Comparison of ENCODE assay signal across 21 cellular contexts in genomic region chr11:45933846-45934579, GRCh38. TPM values are rescaled to one million over a fixed set of nuclear protein-coding genes. Genes with fewer than 3 reads are reported as not detected.
DNase-seq lines count a peak whose midpoint lies in the region; ATAC-seq, FAIRE-seq and TF ChIP-seq lines count a peak whose summit lies in the region.
"Had no signal": no experiment of that assay in that cellular context is flagged by ENCODE, and none has a peak within 500 bp of the region (broad histone marks: within the 10 kb centered on the region; RNA-seq: fewer than 3 reads in every experiment).

No MANE protein-coding gene starts in this region.

- H4K20me1 ChIP-seq in HepG2 (ENCODE audit: insufficient read depth, low read length) = no peaks in the 10 kb centered on the region

- ATAC-seq in right cardiac atrium (no peak), HepG2 (no peak; the same call in 2 of the 3 replicates), upper lobe of right lung (no peak)
- ATAC-seq: heart left ventricle; PC-3; stimulated activated naive CD8-positive, alpha-beta T cell treated with anti-CD3 and anti-CD28 coated beads, Interleukin-15, Interleukin-2, amounts not matched to agents 100 U/mL and 50 U/mL, for 24 hours had no signal

- no peak for TF ChIP-seq CTCF in HepG2 (CRISPR knock-in tag; IDR thresholded peaks at IDR 0.05)
- TF ChIP-seq CTCF in upper lobe of right lung (IDR thresholded peaks at IDR 0.05) = no peak
- no peak for TF ChIP-seq CTCF in Caco-2 (IDR thresholded peaks at IDR 0.05; ENCODE audit: insufficient read depth in 1 of 2, low read depth in 1 of 2, low read length in 1 of 2, severe bottlenecking in 1 of 2, unreplicated experiment in 1 of 2)

- H3K4me1 Mint-ChIP-seq in Caco-2 (ENCODE audit: low read depth, unreplicated experiment) = no peaks in the 10 kb centered on the region

- no peak overlapping the region for H2AFZ ChIP-seq in HepG2 (ENCODE audit: low read length)
- H2AFZ ChIP-seq: GM23248 had no signal

- FAIRE-seq in HepG2 (lab: Jason Lieb, UNC) = no peak

- no peaks in the 10 kb centered on the region for H3K27me3 Mint-ChIP-seq in Caco-2 (ENCODE audit: insufficient read depth, unreplicated experiment)
- H3K27me3 Mint-ChIP-seq: activated naive CD8-positive, alpha-beta T cell treated with anti-CD3 and anti-CD28 coated beads, Interleukin-2, amount 10 ng/mL, durations not matched to agents 7 days and 5 days; CD4-positive, CD25-positive, alpha-beta regulatory T cell; naive thymus-derived CD4-positive, alpha-beta T cell had no signal

- no peak overlapping the region for H3K9ac ChIP-seq in HepG2 (ENCODE audit: insufficient read depth, low read depth, low read length)
- H3K9ac ChIP-seq: GM23248 had no signal

- H3K27me3 ChIP-seq in right cardiac atrium (ENCODE audit: control insufficient read depth, insufficient read depth) = no peaks in the 10 kb centered on the region
- H3K27me3 ChIP-seq in HepG2 (ENCODE audit: control insufficient read depth in 1 of 2, insufficient read depth in 2 of 2, low read length in 2 of 2) = no peaks in the 10 kb centered on the region
- no peaks in the 10 kb centered on the region for H3K27me3 ChIP-seq in upper lobe of right lung
- H3K27me3 ChIP-seq in Caco-2 (replicated peaks; ENCODE audit: control insufficient read depth, insufficient read depth, low read length) = no peaks in the 10 kb centered on the region
- H3K27me3 ChIP-seq: heart left ventricle, SJSA1 had no signal

- DNase-seq in right cardiac atrium = peak in 2 of 3 donors; percentile 37 to 43
- no peak for DNase-seq in cardiac septum (ENCODE audit: low spot score)
- DNase-seq in HepG2 (ENCODE audit: low spot score) = no peak
- DNase-seq in upper lobe of right lung = peak; percentile 38
- no peak for DNase-seq in stimulated activated CD4-positive, alpha-beta T cell treated with anti-CD3 and anti-CD28 coated beads, Interleukin-4, amount 100 ng/mL, for 4 hours
- no peak for DNase-seq in Caco-2
- DNase-seq: activated CD4-positive, CD25-positive, alpha-beta regulatory T cell treated with anti-CD3 and anti-CD28 coated beads, Interleukin-2, amount 50 U/mL, for 72 hours; activated naive CD8-positive, alpha-beta T cell treated with anti-CD3 and anti-CD28 coated beads, Interleukin-2, amount 10 ng/mL, durations not matched to agents 7 days and 5 days; CD4-positive, CD25-positive, alpha-beta regulatory T cell; GM23248; heart left ventricle; naive thymus-derived CD4-positive, alpha-beta T cell; NCI-H2081 treated with DMSO at 0.1 percent for 48 hours; NCI-H526; PC-3; stimulated activated naive CD8-positive, alpha-beta T cell treated with anti-CD3 and anti-CD28 coated beads, Interleukin-15, Interleukin-2, amounts not matched to agents 100 U/mL and 50 U/mL, for 24 hours had no signal

- H3K27ac ChIP-seq in right cardiac atrium (ENCODE audit: low read length) (no peak overlapping the region), HepG2 (ENCODE audit: extremely low read length, insufficient read depth, low read length) (peak overlapping the region; percentile 42), upper lobe of right lung (no peak overlapping the region)
- H3K27ac ChIP-seq: GM23248, heart left ventricle, SJSA1 had no signal

- BruUV-seq in HepG2 (replicated peaks; lab: Mats Ljungman, UMichigan) (no TSS peak), Caco-2 (replicated peaks; lab: Mats Ljungman, UMichigan) (no TSS peak)

- TF ChIP-seq POLR2A in HepG2 (IDR thresholded peaks at IDR 0.05; ENCODE audit: insufficient read depth in 1 of 2, low read depth in 2 of 2, low read length in 2 of 2) = no peak

- H3K4me3 ChIP-seq in right cardiac atrium (ENCODE audit: low read length) = no peak overlapping the region
- no peak overlapping the region for H3K4me3 ChIP-seq in HepG2 (replicated peaks in 1 of 3; ENCODE audit: insufficient read depth in 1 of 3, low read depth in 2 of 3, low read length in 3 of 3)
- H3K4me3 ChIP-seq in upper lobe of right lung = no peak overlapping the region
- H3K4me3 ChIP-seq in Caco-2 (ENCODE audit: low read depth, low read length) = no peak overlapping the region
- H3K4me3 ChIP-seq: GM23248, heart left ventricle, SJSA1 had no signal

- no peaks in the 10 kb centered on the region for H3K4me1 ChIP-seq in right cardiac atrium (ENCODE audit: control insufficient read depth, insufficient read depth, low read length)
- H3K4me1 ChIP-seq in HepG2 (ENCODE audit: insufficient read depth, low read length) = peaks cover 23% of the 10 kb centered on the region
- H3K4me1 ChIP-seq in upper lobe of right lung = peaks cover 10% of the 10 kb centered on the region
- 0 out of 2 replicates have a peak, but pooled peaks cover 4% of the 10 kb centered on the region for H3K4me1 ChIP-seq in Caco-2
- H3K4me1 ChIP-seq: SJSA1 had no signal

- H3K4me2 ChIP-seq in HepG2 (ENCODE audit: low read depth, low read length) = no peak overlapping the region

- in situ Hi-C loops in HepG2 (cut with HindIII; ENCODE audit: extremely low pct_ligation_motif_present, low pct_unique_long_range_greater_than_20kb) = no loop called here

- TF ChIP-seq RAD21 in HepG2 (CRISPR knock-in tag; IDR thresholded peaks at IDR 0.05) = no peak

- TF ChIP-seq EP300 in HepG2 (IDR thresholded peaks at IDR 0.05; ENCODE audit: low read depth in 2 of 2, low read length in 2 of 2) = no peak
- no peak for TF ChIP-seq EP300 in HepG2 (CRISPR knock-in tag; IDR thresholded peaks at IDR 0.05; ENCODE audit: borderline replicate concordance)

- POLR2A ChIA-PET in HepG2 (lab: Yijun Ruan, JAX) = no interaction called here
- POLR2A ChIA-PET in Caco-2 (lab: Charles Lee) = no interaction called here

- H3K4me3 Mint-ChIP-seq in Caco-2 (ENCODE audit: unreplicated experiment) = no peak overlapping the region
- H3K4me3 Mint-ChIP-seq: activated naive CD8-positive, alpha-beta T cell treated with anti-CD3 and anti-CD28 coated beads, Interleukin-2, amount 10 ng/mL, durations not matched to agents 7 days and 5 days; naive thymus-derived CD4-positive, alpha-beta T cell; T-helper 2 cell treated with Interferon-gamma antibody and Interleukin-4, amounts not matched to agents 5 μg/mL and 100 μg/mL, for 36 hours had no signal

- H3K79me2 ChIP-seq in HepG2 (ENCODE audit: insufficient read depth, low read length) = no peaks in the 10 kb centered on the region

- no peaks in the 10 kb centered on the region for H3K9me3 ChIP-seq in right cardiac atrium (ENCODE audit: control insufficient read depth, low read length)
- H3K9me3 ChIP-seq in HepG2 (ENCODE audit: low read length) = no peaks in the 10 kb centered on the region
- no peaks in the 10 kb centered on the region for H3K9me3 ChIP-seq in upper lobe of right lung
- H3K9me3 ChIP-seq in Caco-2 = no peaks in the 10 kb centered on the region
- H3K9me3 ChIP-seq: heart left ventricle, SJSA1 had no signal

- H3K36me3 Mint-ChIP-seq in Caco-2 (ENCODE audit: insufficient read depth, unreplicated experiment) = peaks cover 25% of the 10 kb centered on the region
- H3K36me3 Mint-ChIP-seq: activated naive CD8-positive, alpha-beta T cell treated with anti-CD3 and anti-CD28 coated beads, Interleukin-2, amount 10 ng/mL, durations not matched to agents 7 days and 5 days had no signal

- WGBS in right cardiac atrium = 92% methylated on average over 21 of the region's 21 CpGs
- 96% methylated on average over 18 of the region's 21 CpGs for WGBS in HepG2 (ENCODE audit: low lambda C conversion rate)

- H3K27ac Mint-ChIP-seq in Caco-2 (ENCODE audit: unreplicated experiment) = no peak overlapping the region
- H3K27ac Mint-ChIP-seq: activated naive CD8-positive, alpha-beta T cell treated with anti-CD3 and anti-CD28 coated beads, Interleukin-2, amount 10 ng/mL, durations not matched to agents 7 days and 5 days; CD4-positive, CD25-positive, alpha-beta regulatory T cell; naive thymus-derived CD4-positive, alpha-beta T cell; T-helper 2 cell treated with Interferon-gamma antibody and Interleukin-4, amounts not matched to agents 5 μg/mL and 100 μg/mL, for 36 hours had no signal

- H3K9me3 Mint-ChIP-seq in Caco-2 (ENCODE audit: unreplicated experiment) = no peaks in the 10 kb centered on the region
- H3K9me3 Mint-ChIP-seq: activated naive CD8-positive, alpha-beta T cell treated with anti-CD3 and anti-CD28 coated beads, Interleukin-2, amount 10 ng/mL, durations not matched to agents 7 days and 5 days; CD4-positive, CD25-positive, alpha-beta regulatory T cell; naive thymus-derived CD4-positive, alpha-beta T cell; T-helper 2 cell treated with Interferon-gamma antibody and Interleukin-4, amounts not matched to agents 5 μg/mL and 100 μg/mL, for 36 hours had no signal

- intact Hi-C loops in right cardiac atrium (cut with DNase I) (no loop called here), cardiac septum (cut with DNase I) (no loop called here), HepG2 (cut with micrococcal nuclease; ENCODE audit: unreplicated experiment) (no loop called here), upper lobe of right lung (cut with DNase I) (no loop called here), Caco-2 (cut with micrococcal nuclease; ENCODE audit: unreplicated experiment) (no loop called here)

- H3K36me3 ChIP-seq in HepG2 (replicated peaks in 1 of 2; ENCODE audit: control insufficient read depth in 1 of 2, insufficient read depth in 2 of 2, low read length in 2 of 2) (peaks cover 9 to 34% of the 10 kb centered on the region in 2 experiments; a peak in 4 of 5 replicates), upper lobe of right lung (peaks cover 66% of the 10 kb centered on the region), Caco-2 (ENCODE audit: control insufficient read depth, insufficient read depth, low read length) (peaks cover 1% of the 10 kb centered on the region; the same call in 1 of the 2 replicates)

- CTCF ChIA-PET in HepG2 (lab: Yijun Ruan, JAX; ENCODE audit: low intra/inter-chr PET ratio, low total read pairs) = no interaction called here
- CTCF ChIA-PET in Caco-2 (lab: Charles Lee) = interaction anchor here (0.7 to 1.1 kb wide), 2 partner anchors 72 to 118 kb away, joined by 3 read pairs; no protein-coding TSS in a partner anchor

RNA-seq across cellular contexts. Expression of gene LARGE2, which starts 11.6 kb away (rescaled TPM):
- total RNA-seq in right cardiac atrium = under 1 TPM in 3 of 4 donors, not detected in 1; 0.18 to 0.48 (median 0.20) TPM
- 0.32 TPM for polyA plus RNA-seq in right cardiac atrium
- not detected for total RNA-seq in cardiac septum
- 10.0 and 21.6 TPM in 2 replicates for total RNA-seq in HepG2 (2016; rRNA removed; fragmentation: Illumina TruSeq; extraction: Trizol)
- total RNA-seq in HepG2 (2016; cell fraction: cytosol; rRNA removed; fragmentation: Illumina TruSeq; extraction: Trizol; ENCODE audit: low read depth) = 14.2 and 19.1 TPM in 2 replicates
- 7.5 and 20.4 TPM in 2 replicates for total RNA-seq in HepG2 (2016; cell fraction: insoluble cytoplasmic fraction; rRNA removed; fragmentation: Illumina TruSeq; extraction: Trizol)
- total RNA-seq in HepG2 (2016; cell fraction: membrane; rRNA removed; fragmentation: Illumina TruSeq; extraction: Trizol) = 31.5 and 38.0 TPM in 2 replicates
- 12.2 and 18.7 TPM in 2 replicates for total RNA-seq in HepG2 (2016; cell fraction: nucleus; rRNA removed; fragmentation: Illumina TruSeq; extraction: Trizol)
- polyA plus RNA-seq in HepG2 (2011; rRNA removed) = 8.5 and 12.5 TPM in 2 replicates
- 6.6 and 10.9 TPM in 2 replicates for polyA plus RNA-seq in HepG2 (2011; cell fraction: cytosol; rRNA removed)
- polyA plus RNA-seq in HepG2 (2011; cell fraction: nucleus; rRNA removed) = 32.4 and 37.4 TPM in 2 replicates
- 9.6 and 9.7 TPM in 2 replicates for polyA plus RNA-seq in HepG2 (2012)
- 20.1 and 23.9 TPM in 2 replicates for polyA plus RNA-seq in HepG2 (2016; cell fraction: cytosol; fragmentation: Illumina TruSeq; extraction: Trizol; ENCODE audit: low read depth)
- 13.5 and 14.3 TPM in 2 replicates for polyA plus RNA-seq in HepG2 (2016; cell fraction: insoluble cytoplasmic fraction; fragmentation: Illumina TruSeq; extraction: Trizol; ENCODE audit: low read depth)
- polyA plus RNA-seq in HepG2 (2016; cell fraction: membrane; fragmentation: Illumina TruSeq; extraction: Trizol; ENCODE audit: low read depth) = 33.6 and 37.3 TPM in 2 replicates
- 50.8 and 52.9 TPM in 2 replicates for polyA plus RNA-seq in HepG2 (2016; cell fraction: nucleus; fragmentation: Illumina TruSeq; extraction: Trizol; ENCODE audit: insufficient read depth, low read depth)
- polyA minus RNA-seq in HepG2 (2011; rRNA and poly(A)+ RNA removed; ENCODE audit: low replicate concordance) = 15.3 TPM in 1 of 2 replicates, not detected in the other
- polyA minus RNA-seq in HepG2 (2011; cell fraction: cytosol; rRNA and poly(A)+ RNA removed) = 2.2 and 5.0 TPM in 2 replicates
- polyA minus RNA-seq in HepG2 (2011; cell fraction: nucleus; rRNA and poly(A)+ RNA removed) = 3.2 and 3.5 TPM in 2 replicates
- total RNA-seq in upper lobe of right lung = 6.0 TPM
- 62.3 and 67.4 TPM in 2 replicates for total RNA-seq in Caco-2 (2022)
- total RNA-seq: A172, GM23248, lung microvascular endothelial cell, pulmonary artery endothelial cell, SJSA1 had no signal
- polyA plus RNA-seq: GM23248 had no signal

RNA-seq across cellular contexts. Expression of gene PEX16, which starts 16.3 kb away (rescaled TPM):
- 10 to 100 TPM; 14.3 to 17.7 (median 15.9) TPM for total RNA-seq in right cardiac atrium
- 16.7 TPM for polyA plus RNA-seq in right cardiac atrium
- 13.0 TPM for total RNA-seq in cardiac septum
- total RNA-seq in HepG2 (2016; rRNA removed; fragmentation: Illumina TruSeq; extraction: Trizol) = 18.6 and 21.8 TPM in 2 replicates
- total RNA-seq in HepG2 (2016; cell fraction: cytosol; rRNA removed; fragmentation: Illumina TruSeq; extraction: Trizol; ENCODE audit: low read depth) = 11.4 and 13.9 TPM in 2 replicates
- total RNA-seq in HepG2 (2016; cell fraction: insoluble cytoplasmic fraction; rRNA removed; fragmentation: Illumina TruSeq; extraction: Trizol) = 14.6 and 24.3 TPM in 2 replicates
- 18.4 and 20.4 TPM in 2 replicates for total RNA-seq in HepG2 (2016; cell fraction: membrane; rRNA removed; fragmentation: Illumina TruSeq; extraction: Trizol)
- total RNA-seq in HepG2 (2016; cell fraction: nucleus; rRNA removed; fragmentation: Illumina TruSeq; extraction: Trizol) = 20.1 and 24.1 TPM in 2 replicates
- 12.5 and 16.8 TPM in 2 replicates for polyA plus RNA-seq in HepG2 (2011; rRNA removed)
- polyA plus RNA-seq in HepG2 (2011; cell fraction: cytosol; rRNA removed) = 13.7 and 17.1 TPM in 2 replicates
- 47.3 and 52.6 TPM in 2 replicates for polyA plus RNA-seq in HepG2 (2011; cell fraction: nucleus; rRNA removed)
- polyA plus RNA-seq in HepG2 (2012) = 10.4 and 13.1 TPM in 2 replicates
- 9.0 and 11.2 TPM in 2 replicates for polyA plus RNA-seq in HepG2 (2016; cell fraction: cytosol; fragmentation: Illumina TruSeq; extraction: Trizol; ENCODE audit: low read depth)
- polyA plus RNA-seq in HepG2 (2016; cell fraction: insoluble cytoplasmic fraction; fragmentation: Illumina TruSeq; extraction: Trizol; ENCODE audit: low read depth) = 13.3 and 13.5 TPM in 2 replicates
- 10.8 and 13.0 TPM in 2 replicates for polyA plus RNA-seq in HepG2 (2016; cell fraction: membrane; fragmentation: Illumina TruSeq; extraction: Trizol; ENCODE audit: low read depth)
- polyA plus RNA-seq in HepG2 (2016; cell fraction: nucleus; fragmentation: Illumina TruSeq; extraction: Trizol; ENCODE audit: insufficient read depth, low read depth) = 34.9 and 44.4 TPM in 2 replicates
- 19.0 and 26.5 TPM in 2 replicates for polyA minus RNA-seq in HepG2 (2011; rRNA and poly(A)+ RNA removed; ENCODE audit: low replicate concordance)
- polyA minus RNA-seq in HepG2 (2011; cell fraction: cytosol; rRNA and poly(A)+ RNA removed) = 7.1 and 8.4 TPM in 2 replicates
- 19.3 and 22.0 TPM in 2 replicates for polyA minus RNA-seq in HepG2 (2011; cell fraction: nucleus; rRNA and poly(A)+ RNA removed)
- 27.6 TPM for total RNA-seq in upper lobe of right lung
- 41.4 and 45.8 TPM in 2 replicates for total RNA-seq in Caco-2 (2022)

RNA-seq across cellular contexts. Expression of gene FREY1, which starts 26.9 kb away (rescaled TPM):
- under 1 TPM in 3 of 4 donors, not detected in 1; 0.42 to 0.68 (median 0.50) TPM for total RNA-seq in right cardiac atrium
- 0.18 TPM for polyA plus RNA-seq in right cardiac atrium
- total RNA-seq in cardiac septum = 0.54 TPM
- total RNA-seq in HepG2 (2016; rRNA removed; fragmentation: Illumina TruSeq; extraction: Trizol) = 0.73 TPM in 1 of 2 replicates, not detected in the other
- total RNA-seq in HepG2 (2016; cell fraction: cytosol; rRNA removed; fragmentation: Illumina TruSeq; extraction: Trizol; ENCODE audit: low read depth) = not detected in 2 replicates
- 0.27 and 0.52 TPM in 2 replicates for total RNA-seq in HepG2 (2016; cell fraction: insoluble cytoplasmic fraction; rRNA removed; fragmentation: Illumina TruSeq; extraction: Trizol)
- total RNA-seq in HepG2 (2016; cell fraction: membrane; rRNA removed; fragmentation: Illumina TruSeq; extraction: Trizol) = not detected in 2 replicates
- 1.3 TPM in 1 of 2 replicates, not detected in the other for total RNA-seq in HepG2 (2016; cell fraction: nucleus; rRNA removed; fragmentation: Illumina TruSeq; extraction: Trizol)
- polyA plus RNA-seq in HepG2 (2011; rRNA removed) = 0.22 and 0.44 TPM in 2 replicates
- polyA plus RNA-seq in HepG2 (2011; cell fraction: cytosol; rRNA removed) = not detected in 2 replicates
- polyA plus RNA-seq in HepG2 (2011; cell fraction: nucleus; rRNA removed) = 2.4 and 5.3 TPM in 2 replicates
- 0.27 TPM in 1 of 2 replicates, not detected in the other for polyA plus RNA-seq in HepG2 (2012)
- polyA plus RNA-seq in HepG2 (2016; cell fraction: cytosol; fragmentation: Illumina TruSeq; extraction: Trizol; ENCODE audit: low read depth) = not detected in 2 replicates
- not detected in 2 replicates for polyA plus RNA-seq in HepG2 (2016; cell fraction: insoluble cytoplasmic fraction; fragmentation: Illumina TruSeq; extraction: Trizol; ENCODE audit: low read depth)
- polyA plus RNA-seq in HepG2 (2016; cell fraction: membrane; fragmentation: Illumina TruSeq; extraction: Trizol; ENCODE audit: low read depth) = not detected in 2 replicates
- not detected in 2 replicates for polyA plus RNA-seq in HepG2 (2016; cell fraction: nucleus; fragmentation: Illumina TruSeq; extraction: Trizol; ENCODE audit: insufficient read depth, low read depth)
- 4.0 and 13.4 TPM in 2 replicates for polyA minus RNA-seq in HepG2 (2011; rRNA and poly(A)+ RNA removed; ENCODE audit: low replicate concordance)
- not detected in 2 replicates for polyA minus RNA-seq in HepG2 (2011; cell fraction: cytosol; rRNA and poly(A)+ RNA removed)
- polyA minus RNA-seq in HepG2 (2011; cell fraction: nucleus; rRNA and poly(A)+ RNA removed) = 7.2 and 7.8 TPM in 2 replicates
- total RNA-seq in upper lobe of right lung = 0.75 TPM
- 1.2 and 1.3 TPM in 2 replicates for total RNA-seq in Caco-2 (2022)
- total RNA-seq: GM23248 had no signal
- polyA plus RNA-seq: CD4-positive, CD25-positive, alpha-beta regulatory T cell; GM23248; naive thymus-derived CD4-positive, alpha-beta T cell had no signal

RNA-seq across cellular contexts. Expression of gene MAPK8IP1, which starts 48.6 kb away (rescaled TPM):
- total RNA-seq in right cardiac atrium (1 to 10 TPM; 5.8 to 7.4 (median 6.3) TPM), cardiac septum (7.5 TPM), HepG2 (2016; rRNA removed; fragmentation: Illumina TruSeq; extraction: Trizol) (3.0 and 4.2 TPM in 2 replicates), upper lobe of right lung (6.4 TPM), Caco-2 (2022) (8.2 and 8.5 TPM in 2 replicates)
- polyA plus RNA-seq in right cardiac atrium (6.4 TPM), HepG2 (2011; rRNA removed) (2.2 and 3.1 TPM in 2 replicates)
- total RNA-seq in HepG2 (2016; cell fraction: cytosol; rRNA removed; fragmentation: Illumina TruSeq; extraction: Trizol; ENCODE audit: low read depth) = 1.8 and 1.9 TPM in 2 replicates
- total RNA-seq in HepG2 (2016; cell fraction: insoluble cytoplasmic fraction; rRNA removed; fragmentation: Illumina TruSeq; extraction: Trizol) = 4.1 and 4.2 TPM in 2 replicates
- total RNA-seq in HepG2 (2016; cell fraction: membrane; rRNA removed; fragmentation: Illumina TruSeq; extraction: Trizol) = 4.9 and 5.4 TPM in 2 replicates
- 2.2 and 2.8 TPM in 2 replicates for total RNA-seq in HepG2 (2016; cell fraction: nucleus; rRNA removed; fragmentation: Illumina TruSeq; extraction: Trizol)
- polyA plus RNA-seq in HepG2 (2011; cell fraction: cytosol; rRNA removed) = 2.2 and 3.1 TPM in 2 replicates
- 5.3 and 6.8 TPM in 2 replicates for polyA plus RNA-seq in HepG2 (2011; cell fraction: nucleus; rRNA removed)
- polyA plus RNA-seq in HepG2 (2012) = 1.2 and 1.9 TPM in 2 replicates
- 2.5 and 2.9 TPM in 2 replicates for polyA plus RNA-seq in HepG2 (2016; cell fraction: cytosol; fragmentation: Illumina TruSeq; extraction: Trizol; ENCODE audit: low read depth)
- polyA plus RNA-seq in HepG2 (2016; cell fraction: insoluble cytoplasmic fraction; fragmentation: Illumina TruSeq; extraction: Trizol; ENCODE audit: low read depth) = 4.7 and 5.0 TPM in 2 replicates
- polyA plus RNA-seq in HepG2 (2016; cell fraction: membrane; fragmentation: Illumina TruSeq; extraction: Trizol; ENCODE audit: low read depth) = 5.4 and 6.2 TPM in 2 replicates
- 5.6 and 7.4 TPM in 2 replicates for polyA plus RNA-seq in HepG2 (2016; cell fraction: nucleus; fragmentation: Illumina TruSeq; extraction: Trizol; ENCODE audit: insufficient read depth, low read depth)
- 1.2 and 6.3 TPM in 2 replicates for polyA minus RNA-seq in HepG2 (2011; rRNA and poly(A)+ RNA removed; ENCODE audit: low replicate concordance)
- 2.4 TPM in 2 replicates for polyA minus RNA-seq in HepG2 (2011; cell fraction: cytosol; rRNA and poly(A)+ RNA removed)
- polyA minus RNA-seq in HepG2 (2011; cell fraction: nucleus; rRNA and poly(A)+ RNA removed) = 1.2 TPM in 2 replicates
- polyA plus RNA-seq: naive thymus-derived CD4-positive, alpha-beta T cell had no signal

Comparison
In these comparisons a context has a peak if more than half of its experiments do, and no peak if none do; other contexts are left out.
1. DNase-seq: peak in right cardiac atrium (2 of 3) and upper lobe of right lung (single experiment); none in cardiac septum (single experiment), HepG2 (single experiment), stimulated activated CD4-positive, alpha-beta T cell treated with anti-CD3 and anti-CD28 coated beads, Interleukin-4, amount 100 ng/mL, for 4 hours (0 of 2) and Caco-2 (0 of 2).